1 cellular context compared by ENCODE assay signal in the genomic region with DNA sequence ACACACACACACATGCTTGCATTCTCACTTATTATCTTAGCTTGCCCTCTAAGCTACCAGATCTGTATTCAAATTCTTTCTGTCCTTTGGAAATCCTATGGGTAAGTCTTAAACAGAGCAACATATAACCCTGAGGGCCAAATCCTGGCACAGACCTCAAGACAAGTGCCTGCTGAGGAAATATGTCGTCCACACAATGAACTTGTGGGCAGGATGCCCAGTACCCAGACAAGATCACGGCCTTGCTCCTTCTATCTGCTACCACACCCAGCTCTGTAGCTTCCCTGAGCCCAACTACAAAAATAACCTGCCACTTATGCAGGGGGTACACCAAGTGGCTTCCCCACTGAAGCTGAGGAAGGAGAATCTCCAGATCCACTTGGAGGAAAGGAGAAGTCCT.
TF ChIP-seq lines count a peak whose summit lies in the region.

No MANE protein-coding gene starts in this region.

TF ChIP-seq in H1, 55 proteins besides CTCF, POLR2A, EP300 and RAD21 (continued from another document):
- TF ChIP-seq PHF8 (conservative IDR thresholded peaks at IDR 0.05; ENCODE audit: low read depth, low read length) (no peak), GABPA (IDR thresholded peaks at IDR 0.05; ENCODE audit: borderline replicate concordance, insufficient read depth, low read length) (no peak), CEBPB (IDR thresholded peaks at IDR 0.05; ENCODE audit: low read depth, low read length) (no peak), POLR2AphosphoS5 (IDR thresholded peaks at IDR 0.05; ENCODE audit: low read depth, low read length) (no peak), EGR1 (IDR thresholded peaks at IDR 0.05; ENCODE audit: borderline replicate concordance, low read depth, low read length) (no peak), RFX5 (IDR thresholded peaks at IDR 0.05; ENCODE audit: borderline replicate concordance, low read depth, low read length) (no peak), KDM4A (IDR thresholded peaks at IDR 0.05; ENCODE audit: low read depth, low read length, severe bottlenecking) (no peak), TAF7 (optimal IDR thresholded peaks at IDR 0.05; ENCODE audit: borderline replicate concordance, low read depth, low read length) (no peak)
- TF ChIP-seq, protein P1, sequence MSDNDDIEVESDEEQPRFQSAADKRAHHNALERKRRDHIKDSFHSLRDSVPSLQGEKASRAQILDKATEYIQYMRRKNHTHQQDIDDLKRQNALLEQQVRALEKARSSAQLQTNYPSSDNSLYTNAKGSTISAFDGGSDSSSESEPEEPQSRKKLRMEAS (IDR thresholded peaks at IDR 0.05): no peak
- TF ChIP-seq, protein P2, sequence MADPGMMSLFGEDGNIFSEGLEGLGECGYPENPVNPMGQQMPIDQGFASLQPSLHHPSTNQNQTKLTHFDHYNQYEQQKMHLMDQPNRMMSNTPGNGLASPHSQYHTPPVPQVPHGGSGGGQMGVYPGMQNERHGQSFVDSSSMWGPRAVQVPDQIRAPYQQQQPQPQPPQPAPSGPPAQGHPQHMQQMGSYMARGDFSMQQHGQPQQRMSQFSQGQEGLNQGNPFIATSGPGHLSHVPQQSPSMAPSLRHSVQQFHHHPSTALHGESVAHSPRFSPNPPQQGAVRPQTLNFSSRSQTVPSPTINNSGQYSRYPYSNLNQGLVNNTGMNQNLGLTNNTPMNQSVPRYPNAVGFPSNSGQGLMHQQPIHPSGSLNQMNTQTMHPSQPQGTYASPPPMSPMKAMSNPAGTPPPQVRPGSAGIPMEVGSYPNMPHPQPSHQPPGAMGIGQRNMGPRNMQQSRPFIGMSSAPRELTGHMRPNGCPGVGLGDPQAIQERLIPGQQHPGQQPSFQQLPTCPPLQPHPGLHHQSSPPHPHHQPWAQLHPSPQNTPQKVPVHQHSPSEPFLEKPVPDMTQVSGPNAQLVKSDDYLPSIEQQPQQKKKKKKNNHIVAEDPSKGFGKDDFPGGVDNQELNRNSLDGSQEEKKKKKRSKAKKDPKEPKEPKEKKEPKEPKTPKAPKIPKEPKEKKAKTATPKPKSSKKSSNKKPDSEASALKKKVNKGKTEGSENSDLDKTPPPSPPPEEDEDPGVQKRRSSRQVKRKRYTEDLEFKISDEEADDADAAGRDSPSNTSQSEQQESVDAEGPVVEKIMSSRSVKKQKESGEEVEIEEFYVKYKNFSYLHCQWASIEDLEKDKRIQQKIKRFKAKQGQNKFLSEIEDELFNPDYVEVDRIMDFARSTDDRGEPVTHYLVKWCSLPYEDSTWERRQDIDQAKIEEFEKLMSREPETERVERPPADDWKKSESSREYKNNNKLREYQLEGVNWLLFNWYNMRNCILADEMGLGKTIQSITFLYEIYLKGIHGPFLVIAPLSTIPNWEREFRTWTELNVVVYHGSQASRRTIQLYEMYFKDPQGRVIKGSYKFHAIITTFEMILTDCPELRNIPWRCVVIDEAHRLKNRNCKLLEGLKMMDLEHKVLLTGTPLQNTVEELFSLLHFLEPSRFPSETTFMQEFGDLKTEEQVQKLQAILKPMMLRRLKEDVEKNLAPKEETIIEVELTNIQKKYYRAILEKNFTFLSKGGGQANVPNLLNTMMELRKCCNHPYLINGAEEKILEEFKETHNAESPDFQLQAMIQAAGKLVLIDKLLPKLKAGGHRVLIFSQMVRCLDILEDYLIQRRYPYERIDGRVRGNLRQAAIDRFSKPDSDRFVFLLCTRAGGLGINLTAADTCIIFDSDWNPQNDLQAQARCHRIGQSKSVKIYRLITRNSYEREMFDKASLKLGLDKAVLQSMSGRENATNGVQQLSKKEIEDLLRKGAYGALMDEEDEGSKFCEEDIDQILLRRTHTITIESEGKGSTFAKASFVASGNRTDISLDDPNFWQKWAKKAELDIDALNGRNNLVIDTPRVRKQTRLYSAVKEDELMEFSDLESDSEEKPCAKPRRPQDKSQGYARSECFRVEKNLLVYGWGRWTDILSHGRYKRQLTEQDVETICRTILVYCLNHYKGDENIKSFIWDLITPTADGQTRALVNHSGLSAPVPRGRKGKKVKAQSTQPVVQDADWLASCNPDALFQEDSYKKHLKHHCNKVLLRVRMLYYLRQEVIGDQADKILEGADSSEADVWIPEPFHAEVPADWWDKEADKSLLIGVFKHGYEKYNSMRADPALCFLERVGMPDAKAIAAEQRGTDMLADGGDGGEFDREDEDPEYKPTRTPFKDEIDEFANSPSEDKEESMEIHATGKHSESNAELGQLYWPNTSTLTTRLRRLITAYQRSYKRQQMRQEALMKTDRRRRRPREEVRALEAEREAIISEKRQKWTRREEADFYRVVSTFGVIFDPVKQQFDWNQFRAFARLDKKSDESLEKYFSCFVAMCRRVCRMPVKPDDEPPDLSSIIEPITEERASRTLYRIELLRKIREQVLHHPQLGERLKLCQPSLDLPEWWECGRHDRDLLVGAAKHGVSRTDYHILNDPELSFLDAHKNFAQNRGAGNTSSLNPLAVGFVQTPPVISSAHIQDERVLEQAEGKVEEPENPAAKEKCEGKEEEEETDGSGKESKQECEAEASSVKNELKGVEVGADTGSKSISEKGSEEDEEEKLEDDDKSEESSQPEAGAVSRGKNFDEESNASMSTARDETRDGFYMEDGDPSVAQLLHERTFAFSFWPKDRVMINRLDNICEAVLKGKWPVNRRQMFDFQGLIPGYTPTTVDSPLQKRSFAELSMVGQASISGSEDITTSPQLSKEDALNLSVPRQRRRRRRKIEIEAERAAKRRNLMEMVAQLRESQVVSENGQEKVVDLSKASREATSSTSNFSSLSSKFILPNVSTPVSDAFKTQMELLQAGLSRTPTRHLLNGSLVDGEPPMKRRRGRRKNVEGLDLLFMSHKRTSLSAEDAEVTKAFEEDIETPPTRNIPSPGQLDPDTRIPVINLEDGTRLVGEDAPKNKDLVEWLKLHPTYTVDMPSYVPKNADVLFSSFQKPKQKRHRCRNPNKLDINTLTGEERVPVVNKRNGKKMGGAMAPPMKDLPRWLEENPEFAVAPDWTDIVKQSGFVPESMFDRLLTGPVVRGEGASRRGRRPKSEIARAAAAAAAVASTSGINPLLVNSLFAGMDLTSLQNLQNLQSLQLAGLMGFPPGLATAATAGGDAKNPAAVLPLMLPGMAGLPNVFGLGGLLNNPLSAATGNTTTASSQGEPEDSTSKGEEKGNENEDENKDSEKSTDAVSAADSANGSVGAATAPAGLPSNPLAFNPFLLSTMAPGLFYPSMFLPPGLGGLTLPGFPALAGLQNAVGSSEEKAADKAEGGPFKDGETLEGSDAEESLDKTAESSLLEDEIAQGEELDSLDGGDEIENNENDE (IDR thresholded peaks at IDR 0.05; ENCODE audit: insufficient replicate concordance, low read length): no peak
